11 cellular contexts compared by ENCODE assay signal in the genomic region with DNA sequence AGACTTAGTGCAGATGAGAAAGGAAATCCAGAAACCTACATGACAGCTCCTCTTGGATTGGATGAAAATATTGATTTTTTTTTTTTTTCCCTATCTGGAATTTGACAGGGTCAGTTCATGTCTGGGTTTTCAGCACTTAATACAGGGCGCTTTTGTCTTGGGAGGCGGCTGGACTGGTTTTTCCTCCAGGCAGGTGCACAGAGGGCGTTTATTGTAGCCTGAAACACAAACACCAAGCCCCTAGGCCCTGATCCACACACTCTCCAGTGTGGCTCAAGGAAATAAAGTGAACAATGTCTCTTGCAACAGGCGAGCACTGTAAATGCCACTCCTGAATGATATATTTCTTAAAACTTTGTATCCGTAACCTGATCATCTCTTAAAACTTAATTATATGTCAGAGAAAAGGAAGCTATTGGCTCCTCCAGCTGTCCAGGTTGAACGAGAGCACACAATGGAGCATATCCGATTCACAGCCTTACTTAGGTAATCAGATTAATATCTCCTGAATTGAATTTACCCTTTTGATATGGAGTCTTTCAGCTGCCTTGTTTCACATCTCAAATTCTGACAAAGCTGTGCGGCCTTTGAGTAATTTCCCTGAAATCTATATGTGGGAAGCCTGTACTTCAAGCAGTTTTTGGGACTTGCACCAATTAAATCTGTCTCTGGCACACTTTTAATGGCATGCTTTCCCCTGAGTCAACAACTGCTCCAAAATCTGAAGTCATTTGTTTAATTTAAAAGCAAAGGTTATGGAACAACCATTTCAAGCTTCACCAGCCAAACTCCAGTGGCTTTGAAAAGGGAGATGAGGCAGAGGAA.
DNase-seq lines count a peak whose midpoint lies in the region; ATAC-seq and TF ChIP-seq lines count a peak whose summit lies in the region.
"Had no signal": no experiment of that assay in that cellular context is flagged by ENCODE, and none has a peak within 500 bp of the region (broad histone marks: within the 10 kb centered on the region; RNA-seq: fewer than 3 reads in every experiment).

No MANE protein-coding gene starts in this region.

- H3K27ac ChIP-seq in esophagus (ENCODE audit: low read depth in 2 of 2, low read length in 1 of 2) (peak overlapping the region; percentile 36 to 39), neural progenitor cell (no peak overlapping the region)

- peaks cover under 1% of the 10 kb centered on the region for H3F3A ChIP-seq in neural progenitor cell (ENCODE audit: low read depth)

- H2AFZ ChIP-seq in neural progenitor cell (replicated peaks), result no peak overlapping the region

- peaks cover 9% of the 10 kb centered on the region for H3K36me3 Mint-ChIP-seq in neural progenitor cell

- H3K4me3 Mint-ChIP-seq in neural progenitor cell, result no peak overlapping the region
- H3K4me3 Mint-ChIP-seq: stimulated activated naive CD8-positive, alpha-beta T cell treated with anti-CD3 and anti-CD28 coated beads, Interleukin-15, Interleukin-2, amounts not matched to agents 100 ng/mL and 50 ng/mL, for 24 hours had no signal

- H3K79me2 ChIP-seq in neural progenitor cell (ENCODE audit: low read depth), result no peaks in the 10 kb centered on the region

- H3K27me3 ChIP-seq in esophagus (ENCODE audit: control insufficient read depth in 1 of 2, insufficient read depth in 2 of 2, low read length in 2 of 2) (no peaks in the 10 kb centered on the region), neural progenitor cell (no peaks in the 10 kb centered on the region)

- H3K9me3 ChIP-seq in esophagus (ENCODE audit: control insufficient read depth in 2 of 2, insufficient read depth in 1 of 2, low read depth in 1 of 2, low read length in 1 of 2), result no peaks in the 10 kb centered on the region
- H3K9me3 ChIP-seq in neural progenitor cell (ENCODE audit: low read depth), result no peaks in the 10 kb centered on the region

- H3K4me1 ChIP-seq in esophagus (ENCODE audit: control insufficient read depth in 2 of 2, insufficient read depth in 2 of 2, low read length in 1 of 2), result no peaks in the 10 kb centered on the region
- peaks cover 19% of the 10 kb centered on the region for H3K4me1 ChIP-seq in neural progenitor cell

- peaks cover 2% of the 10 kb centered on the region for H3K27me3 Mint-ChIP-seq in neural progenitor cell (ENCODE audit: insufficient read depth, low read depth)
- H3K27me3 Mint-ChIP-seq: stimulated activated naive CD8-positive, alpha-beta T cell treated with anti-CD3 and anti-CD28 coated beads, Interleukin-15, Interleukin-2, amounts not matched to agents 100 ng/mL and 50 ng/mL, for 24 hours had no signal

- no peak overlapping the region for H3K9ac ChIP-seq in neural progenitor cell

- DNase-seq in DMS153 treated with DMSO at 0.1 percent for 48 hours (lab: John Stamatoyannopoulos, UW; ENCODE audit: unreplicated experiment), result peak; percentile 90
- peak; percentile 19 for DNase-seq in NCI-H2081 treated with DMSO at 0.1 percent for 48 hours (lab: John Stamatoyannopoulos, UW)
- DNase-seq in neural progenitor cell (ENCODE audit: low spot score), result no peak
- no peak for DNase-seq in NCI-H1048 (lab: John Stamatoyannopoulos, UW)
- DNase-seq in stimulated activated CD4-positive, alpha-beta T cell treated with anti-CD3 and anti-CD28 coated beads, Interleukin-2, amount 100 ng/mL, for 48 hours, result no peak
- DNase-seq: activated CD4-positive, alpha-beta T cell treated with anti-CD3 and anti-CD28 coated beads for 4 hours; Kasumi-1 had no signal

- H3K4me2 ChIP-seq in neural progenitor cell, result no peak overlapping the region

- H3K27ac Mint-ChIP-seq in neural progenitor cell, result peak overlapping the region; percentile 5

- ATAC-seq in HG02763 (IDR thresholded peaks at IDR 0.05; ENCODE audit: unreplicated experiment) (no peak), HG03442 (IDR thresholded peaks at IDR 0.05; ENCODE audit: unreplicated experiment) (no peak)

- H3K9me3 Mint-ChIP-seq in neural progenitor cell, result peaks cover 8% of the 10 kb centered on the region

- peaks cover 29% of the 10 kb centered on the region for H3K4me1 Mint-ChIP-seq in neural progenitor cell

- H4K20me1 ChIP-seq in neural progenitor cell (ENCODE audit: low read depth), result no peaks in the 10 kb centered on the region

- no peak for TF ChIP-seq CTCF in neural progenitor cell (IDR thresholded peaks at IDR 0.05)

- 52 to 53% methylated on average over 8 of the region's 8 CpGs for WGBS in esophagus, 2 donors

- H3K36me3 ChIP-seq in esophagus (ENCODE audit: control insufficient read depth in 2 of 2, insufficient read depth in 2 of 2, low read length in 1 of 2) (no peaks in the 10 kb centered on the region), neural progenitor cell (no peaks in the 10 kb centered on the region)

- H3K4me3 ChIP-seq in esophagus (ENCODE audit: low read depth in 1 of 2, low read length in 2 of 2) (no peak overlapping the region), neural progenitor cell (no peak overlapping the region)

Comparison
In these comparisons a context has a peak if more than half of its experiments do, and no peak if none do; other contexts are left out.
1. DNase-seq: peak in DMS153 treated with DMSO at 0.1 percent for 48 hours (single experiment) and NCI-H2081 treated with DMSO at 0.1 percent for 48 hours (single experiment); none in neural progenitor cell (single experiment), NCI-H1048 (single experiment) and stimulated activated CD4-positive, alpha-beta T cell treated with anti-CD3 and anti-CD28 coated beads, Interleukin-2, amount 100 ng/mL, for 48 hours (0 of 2).